Comparison of ENCODE assay signal across 8 cellular contexts in genomic region chr12:102119674-102120563, GRCh38. TPM values are rescaled to one million over a fixed set of nuclear protein-coding genes. Genes with fewer than 3 reads are reported as not detected.
DNase-seq lines count a peak whose midpoint lies in the region; ATAC-seq and TF ChIP-seq lines count a peak whose summit lies in the region.

TSS of gene NUP37 (minus strand) at chr12:102120114. CDS start at chr12:102118518, 1,596 bp downstream.
TSS of gene PARPBP (plus strand) at chr12:102120183. CDS start at chr12:102123889, 3,706 bp downstream.

- ATAC-seq in HG02852 (IDR thresholded peaks at IDR 0.05; ENCODE audit: unreplicated experiment) (peak; percentile 97), left ventricle myocardium superior (peak; percentile 100)

- TF ChIP-seq POLR2A in prostate gland (IDR thresholded peaks at IDR 0.05) (peak; percentile 31), uterus (IDR thresholded peaks at IDR 0.05) (peak; percentile 47 to 59)

- in situ Hi-C loops in GM13976 (cut with MboI; ENCODE audit: low sequenced_read_pairs, unreplicated experiment) = no loop called here

- H3K9me3 ChIP-seq in prostate gland (no peaks in the 10 kb centered on the region), uterus (no peaks in the 10 kb centered on the region)

- WGBS in prostate gland = 1% methylated on average over 54 of the region's 62 CpGs

- DNase-seq in GM13976 (ENCODE audit: low spot score) = peak; percentile 92
- DNase-seq in NCI-H146 treated with DMSO at 0.1 percent for 48 hours (lab: John Stamatoyannopoulos, UW; ENCODE audit: unreplicated experiment) = peak; percentile 80
- peak; percentile 23 to 92 (median 82) for DNase-seq in amygdala (lab: John Stamatoyannopoulos, UW)
- peak; percentile 94 for DNase-seq in left ventricle myocardium superior
- peak; percentile 77 for DNase-seq in prostate gland (ENCODE audit: low spot score)
- peak; percentile 85 to 89 for DNase-seq in uterus

- peak within 1 kb of the TSS; percentile 54 to 64 for H3K4me3 ChIP-seq in prostate gland
- H3K4me3 ChIP-seq in uterus = peak within 1 kb of the TSS; percentile 66 to 72

- H3K4me1 ChIP-seq in prostate gland (replicated peaks) (no peaks in the 10 kb centered on the region), uterus (peaks cover 5% of the 10 kb centered on the region in 2 donors)

- TF ChIP-seq CTCF in GM13976 (IDR thresholded peaks at IDR 0.05; ENCODE audit: borderline replicate concordance, control extremely low read depth, extremely low read depth, insufficient read depth, missing control alignments) (peak; percentile 7), prostate gland (IDR thresholded peaks at IDR 0.05) (peak in 1 of 4 experiments; percentile 18), uterus (IDR thresholded peaks at IDR 0.05) (peak in 2 of 4 experiments; percentile 16 to 18)

- no peaks in the 10 kb centered on the region for H3K36me3 ChIP-seq in prostate gland
- H3K36me3 ChIP-seq in uterus = no peaks in the 10 kb centered on the region

- peak within 1 kb of the TSS; percentile 64 to 81 for H3K27ac ChIP-seq in prostate gland
- H3K27ac ChIP-seq in uterus = peak within 1 kb of the TSS; percentile 86 to 90

- intact Hi-C loops in T-helper 1 cell treated with Interleukin-12 subunit alpha and Interleukin-12 subunit beta and Interleukin-4 antibody, amounts not matched to agents 30 ng/mL and 1 ng/mL, for 36 hours (cut with micrococcal nuclease) = loop anchor here (1.0 to 5.0 kb wide), 13 partner anchors 25 to 1853 kb away; partner anchors contain the start of genes CHPT1, DEPDC4, DRAM1 and PMCH
- intact Hi-C loops in left ventricle myocardium superior (cut with micrococcal nuclease) = loop anchor here (10.0 kb wide), 1 partner anchor 55 kb away; the partner anchor contains the start of gene WASHC3
- intact Hi-C loops in prostate gland (cut with DNase I) = no loop called here
- intact Hi-C loops in uterus (cut with DNase I; ENCODE audit: low total_unique reads) = no loop called here

- H3K27me3 ChIP-seq in prostate gland (replicated peaks; ENCODE audit: insufficient read depth) = no peaks in the 10 kb centered on the region
- H3K27me3 ChIP-seq in uterus = no peaks in the 10 kb centered on the region

RNA-seq across cellular contexts. Expression of gene NUP37, which starts in this region (rescaled TPM):
- 46.9 and 51.3 TPM in 2 replicates for total RNA-seq in T-helper 1 cell treated with Interleukin-12 subunit alpha and Interleukin-12 subunit beta and Interleukin-4 antibody, amounts not matched to agents 30 ng/mL and 1 ng/mL, for 36 hours
- total RNA-seq in left ventricle myocardium superior (15.3 TPM), prostate gland (10 to 100 TPM; 16.6 to 21.4 TPM), uterus (10 to 100 TPM in 3 of 4 donors, 1 to 10 TPM in 1; 5.6 to 49.4 (median 22.4) TPM)

RNA-seq across cellular contexts. Expression of gene PARPBP, which starts in this region (rescaled TPM):
- 21.0 and 24.5 TPM in 2 replicates for total RNA-seq in T-helper 1 cell treated with Interleukin-12 subunit alpha and Interleukin-12 subunit beta and Interleukin-4 antibody, amounts not matched to agents 30 ng/mL and 1 ng/mL, for 36 hours
- 0.47 TPM for total RNA-seq in left ventricle myocardium superior
- 1 to 10 TPM; 2.6 to 3.5 TPM for total RNA-seq in prostate gland
- total RNA-seq in uterus = 10 to 100 TPM in 1 of 4 donors, 1 to 10 TPM in 1, under 1 TPM in 2; 0.26 to 26.8 (median 1.2) TPM

Comparison
In these comparisons a context has a peak if more than half of its experiments do, and no peak if none do; other contexts are left out.
1. Peak in every context shown above with its lines: DNase-seq, ATAC-seq, H3K4me3 ChIP-seq and H3K27ac ChIP-seq.
2. intact Hi-C loops: an anchor here in T-helper 1 cell treated with Interleukin-12 subunit alpha and Interleukin-12 subunit beta and Interleukin-4 antibody, amounts not matched to agents 30 ng/mL and 1 ng/mL, for 36 hours (1.0 to 5.0 kb wide) and left ventricle myocardium superior (10.0 kb wide); none called in prostate gland and uterus.